ENCODE assay signal across 21 cellular contexts in the genomic region with DNA sequence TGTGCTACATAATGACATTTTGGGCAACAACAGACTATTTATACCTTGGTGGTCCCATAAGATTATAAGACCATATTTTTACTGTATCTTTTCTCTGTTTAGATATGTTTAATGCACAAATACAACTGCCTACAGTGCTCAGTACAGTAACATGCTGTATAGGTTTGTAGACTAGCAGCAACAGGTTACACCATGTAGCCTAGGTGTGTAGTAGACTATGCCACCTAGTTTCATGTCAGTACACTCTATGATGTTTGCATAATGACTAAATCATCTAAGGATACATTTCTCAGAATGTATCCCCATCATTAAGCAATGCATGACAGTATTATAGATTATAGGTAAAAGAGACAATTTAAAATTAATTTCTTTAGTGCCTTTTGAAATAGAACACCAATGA. TPM values are rescaled to one million over a fixed set of nuclear protein-coding genes. Genes with fewer than 3 reads are reported as not detected.
DNase-seq lines count a peak whose midpoint lies in the region; ATAC-seq, FAIRE-seq and TF ChIP-seq lines count a peak whose summit lies in the region.
"Had no signal": no experiment of that assay in that cellular context is flagged by ENCODE, and none has a peak within 500 bp of the region (broad histone marks: within the 10 kb centered on the region; RNA-seq: fewer than 3 reads in every experiment).

No MANE protein-coding gene starts in this region.

- H3K4me3 Mint-ChIP-seq in activated T-cell treated with anti-CD3 and anti-CD28 coated beads, Interleukin-2, amount 50 U/mL, for 72 hours: no peak overlapping the region
- H3K4me3 Mint-ChIP-seq: CD14-positive monocyte, HFFc6 had no signal

- TF ChIP-seq POLR2A in esophagus squamous epithelium (IDR thresholded peaks at IDR 0.05) (no peak), sigmoid colon (IDR thresholded peaks at IDR 0.05) (no peak), vagina (IDR thresholded peaks at IDR 0.05) (no peak), H54 (IDR thresholded peaks at IDR 0.05; ENCODE audit: low read depth, low read length) (no peak)

- intact Hi-C loops in left ventricle myocardium inferior (cut with micrococcal nuclease): no loop called here
- intact Hi-C loops in right cardiac atrium (cut with DNase I): no loop called here
- intact Hi-C loops in esophagus squamous epithelium (cut with DNase I): no loop called here
- intact Hi-C loops in sigmoid colon (cut with DNase I): no loop called here
- intact Hi-C loops in vagina (cut with DNase I): no loop called here

- TF ChIP-seq EP300 in sigmoid colon (IDR thresholded peaks at IDR 0.05): no peak

- H3K36me3 Mint-ChIP-seq in activated T-cell treated with anti-CD3 and anti-CD28 coated beads, Interleukin-2, amount 50 U/mL, for 72 hours (ENCODE audit: insufficient read depth in 2 of 2): no peaks in the 10 kb centered on the region
- H3K36me3 Mint-ChIP-seq: CD14-positive monocyte had no signal

- no peaks in the 10 kb centered on the region for H3K9me3 Mint-ChIP-seq in activated T-cell treated with anti-CD3 and anti-CD28 coated beads, Interleukin-2, amount 50 U/mL, for 72 hours
- H3K9me3 Mint-ChIP-seq: HFFc6 had no signal

- no peak for DNase-seq in left ventricle myocardium inferior
- DNase-seq in right cardiac atrium: no peak
- no peak for DNase-seq in esophagus squamous epithelium (lab: John Stamatoyannopoulos, UW)
- DNase-seq in sigmoid colon: no peak
- no peak for DNase-seq in vagina (ENCODE audit: extremely low spot score in 2 of 2)
- DNase-seq in H54 (ENCODE audit: insufficient read length, low spot score): no peak
- no peak for DNase-seq in activated T-cell treated with anti-CD3 and anti-CD28 coated beads, Interleukin-2, amount 50 U/mL, for 72 hours
- no peak for DNase-seq in foreskin melanocyte
- DNase-seq: 8988T, DND-41, HFFc6, KBM-7, MV-4-11, NCI-H1694 treated with DMSO at 0.1 percent for 48 hours, NCI-H524, NCI-H82 had no signal

- peak overlapping the region; percentile 0 for H3K27ac ChIP-seq in left ventricle myocardium inferior (replicated peaks)
- no peak overlapping the region for H3K27ac ChIP-seq in right cardiac atrium (ENCODE audit: low read length)
- peak overlapping the region; percentile 50 to 98 (median 94) for H3K27ac ChIP-seq in esophagus squamous epithelium
- H3K27ac ChIP-seq in sigmoid colon: peak overlapping the region in 3 of 4 donors; percentile 70 to 81 (median 81)
- peak overlapping the region; percentile 93 for H3K27ac ChIP-seq in vagina

- H3K27me3 Mint-ChIP-seq in activated T-cell treated with anti-CD3 and anti-CD28 coated beads, Interleukin-2, amount 50 U/mL, for 72 hours (ENCODE audit: low read depth): peaks cover 16% of the 10 kb centered on the region

- H3K27me3 ChIP-seq in left ventricle myocardium inferior (ENCODE audit: low read depth): no peaks in the 10 kb centered on the region
- no peaks in the 10 kb centered on the region for H3K27me3 ChIP-seq in right cardiac atrium (ENCODE audit: control insufficient read depth, insufficient read depth)
- no peaks in the 10 kb centered on the region for H3K27me3 ChIP-seq in esophagus squamous epithelium
- no peaks in the 10 kb centered on the region for H3K27me3 ChIP-seq in sigmoid colon
- H3K27me3 ChIP-seq in vagina: no peaks in the 10 kb centered on the region

- no peak for ATAC-seq in right cardiac atrium
- ATAC-seq in activated T-cell treated with anti-CD3 and anti-CD28 coated beads, Interleukin-2, amount 50 U/mL, for 72 hours (replicated peaks in 1 of 2): no peak
- ATAC-seq: HepG2 had no signal

- H3K36me3 ChIP-seq in left ventricle myocardium inferior: no peaks in the 10 kb centered on the region
- peaks cover 0 to 7% (median 0%) of the 10 kb centered on the region in 3 donors for H3K36me3 ChIP-seq in esophagus squamous epithelium
- H3K36me3 ChIP-seq in sigmoid colon: no peaks in the 10 kb centered on the region
- no peaks in the 10 kb centered on the region for H3K36me3 ChIP-seq in vagina

- peaks cover 29% of the 10 kb centered on the region for H3K4me1 Mint-ChIP-seq in activated T-cell treated with anti-CD3 and anti-CD28 coated beads, Interleukin-2, amount 50 U/mL, for 72 hours (ENCODE audit: low read depth)

- H3K4me1 ChIP-seq in left ventricle myocardium inferior (peaks cover 65% of the 10 kb centered on the region), right cardiac atrium (ENCODE audit: control insufficient read depth, insufficient read depth, low read length) (peaks cover 11% of the 10 kb centered on the region), esophagus squamous epithelium (peaks cover 26 to 98% (median 53%) of the 10 kb centered on the region in 3 donors), sigmoid colon (peaks cover 0 to 60% (median 50%) of the 10 kb centered on the region in 4 donors), vagina (peaks cover 91% of the 10 kb centered on the region)

- H3K4me3 ChIP-seq in left ventricle myocardium inferior: no peak overlapping the region
- no peak overlapping the region for H3K4me3 ChIP-seq in right cardiac atrium (ENCODE audit: low read length)
- no peak overlapping the region for H3K4me3 ChIP-seq in esophagus squamous epithelium
- no peak overlapping the region for H3K4me3 ChIP-seq in sigmoid colon
- no peak overlapping the region for H3K4me3 ChIP-seq in vagina

- TF ChIP-seq CTCF in left ventricle myocardium inferior (IDR thresholded peaks at IDR 0.05; ENCODE audit: borderline replicate concordance) (no peak), esophagus squamous epithelium (IDR thresholded peaks at IDR 0.05) (no peak), sigmoid colon (IDR thresholded peaks at IDR 0.05) (no peak), vagina (IDR thresholded peaks at IDR 0.05) (no peak)

- H3K9me3 ChIP-seq in left ventricle myocardium inferior (replicated peaks): no peaks in the 10 kb centered on the region
- H3K9me3 ChIP-seq in right cardiac atrium (ENCODE audit: control insufficient read depth, low read length): no peaks in the 10 kb centered on the region
- H3K9me3 ChIP-seq in esophagus squamous epithelium: no peaks in the 10 kb centered on the region
- no peaks in the 10 kb centered on the region for H3K9me3 ChIP-seq in sigmoid colon
- H3K9me3 ChIP-seq in vagina: no peaks in the 10 kb centered on the region

- no peak overlapping the region for H3K27ac Mint-ChIP-seq in activated T-cell treated with anti-CD3 and anti-CD28 coated beads, Interleukin-2, amount 50 U/mL, for 72 hours
- H3K27ac Mint-ChIP-seq: CD14-positive monocyte, HFFc6 had no signal

- no peak for FAIRE-seq in H54 (lab: Jason Lieb, UNC)
- FAIRE-seq: HepG2 had no signal

RNA-seq across cellular contexts. Expression of gene CEBPE, which starts 30.7 kb away (rescaled TPM):
- not detected for total RNA-seq in left ventricle myocardium inferior
- total RNA-seq in right cardiac atrium: not detected
- polyA plus RNA-seq in right cardiac atrium: not detected
- total RNA-seq in esophagus squamous epithelium: not detected
- under 1 TPM in 1 of 4 donors, not detected in 3; 0.68 TPM for total RNA-seq in sigmoid colon
- under 1 TPM in 1 of 3 donors, not detected in 2; 0.28 TPM for polyA plus RNA-seq in sigmoid colon
- total RNA-seq in vagina: not detected
- under 1 TPM; 0.21 to 0.36 TPM for total RNA-seq in activated T-cell treated with anti-CD3 and anti-CD28 coated beads, Interleukin-2, amount 50 U/mL, for 72 hours
- total RNA-seq: G401, H4, HFFc6 had no signal
- polyA plus RNA-seq: AG04450 had no signal

RNA-seq across cellular contexts. Expression of gene SLC7A8, which starts 33.7 kb away (rescaled TPM):
- total RNA-seq in left ventricle myocardium inferior (10.6 TPM), right cardiac atrium (10 to 100 TPM in 2 of 4 donors, 1 to 10 TPM in 2; 6.9 to 11.7 (median 10.1) TPM), esophagus squamous epithelium (10 to 100 TPM; 22.2 to 58.0 (median 39.8) TPM), sigmoid colon (10 to 100 TPM in 3 of 4 donors, 1 to 10 TPM in 1; 9.9 to 19.7 (median 14.1) TPM), vagina (68.5 TPM)
- polyA plus RNA-seq in right cardiac atrium (7.8 TPM), sigmoid colon (10 to 100 TPM in 2 of 3 donors, 1 to 10 TPM in 1; 5.5 to 24.7 (median 13.2) TPM)
- 1 to 10 TPM in 1 of 2 donors, under 1 TPM in 1; 0.72 to 1.2 TPM for total RNA-seq in activated T-cell treated with anti-CD3 and anti-CD28 coated beads, Interleukin-2, amount 50 U/mL, for 72 hours
- total RNA-seq: HepG2 had no signal

RNA-seq across cellular contexts. Expression of gene CIROP, which starts 45.0 kb away (rescaled TPM):
- total RNA-seq in left ventricle myocardium inferior: not detected
- total RNA-seq in right cardiac atrium: not detected
- not detected for polyA plus RNA-seq in right cardiac atrium
- under 1 TPM in 1 of 4 donors, not detected in 3; 0.38 TPM for total RNA-seq in esophagus squamous epithelium
- under 1 TPM in 1 of 4 donors, not detected in 3; 0.27 TPM for total RNA-seq in sigmoid colon
- polyA plus RNA-seq in sigmoid colon: not detected
- total RNA-seq in vagina: not detected
- not detected for total RNA-seq in activated T-cell treated with anti-CD3 and anti-CD28 coated beads, Interleukin-2, amount 50 U/mL, for 72 hours
- total RNA-seq: G401, H4, HepG2, HFFc6 had no signal
- polyA plus RNA-seq: CD14-positive monocyte had no signal

RNA-seq across cellular contexts. Expression of gene C14orf119, which starts 54.4 kb away (rescaled TPM):
- total RNA-seq in left ventricle myocardium inferior (25.2 TPM), right cardiac atrium (10 to 100 TPM; 30.2 to 43.9 (median 41.2) TPM), esophagus squamous epithelium (10 to 100 TPM; 17.5 to 42.0 (median 31.0) TPM), sigmoid colon (10 to 100 TPM; 22.4 to 38.9 (median 30.1) TPM), vagina (13.8 TPM)
- polyA plus RNA-seq in right cardiac atrium (27.3 TPM), sigmoid colon (10 to 100 TPM; 49.2 to 94.3 (median 50.0) TPM)
- total RNA-seq in activated T-cell treated with anti-CD3 and anti-CD28 coated beads, Interleukin-2, amount 50 U/mL, for 72 hours: 10 to 100 TPM; 31.3 to 38.5 TPM

RNA-seq across cellular contexts. Expression of gene ACIN1, which starts 54.8 kb away (rescaled TPM):
- 64.6 TPM for total RNA-seq in left ventricle myocardium inferior
- 10 to 100 TPM; 78.9 to 87.8 (median 84.8) TPM for total RNA-seq in right cardiac atrium
- 67.1 TPM for polyA plus RNA-seq in right cardiac atrium
- 100 to 1,000 TPM in 1 of 4 donors, 10 to 100 TPM in 3; 51.4 to 107 (median 83.0) TPM for total RNA-seq in esophagus squamous epithelium
- total RNA-seq in sigmoid colon: 100 to 1,000 TPM in 1 of 4 donors, 10 to 100 TPM in 3; 79.9 to 129 (median 93.9) TPM
- 100 to 1,000 TPM in 1 of 3 donors, 10 to 100 TPM in 2; 37.8 to 114 (median 40.9) TPM for polyA plus RNA-seq in sigmoid colon
- 121 TPM for total RNA-seq in vagina
- 100 to 1,000 TPM; 162 to 188 TPM for total RNA-seq in activated T-cell treated with anti-CD3 and anti-CD28 coated beads, Interleukin-2, amount 50 U/mL, for 72 hours
